Comparison of ENCODE assay signal across 8 cellular contexts in the genomic region with DNA sequence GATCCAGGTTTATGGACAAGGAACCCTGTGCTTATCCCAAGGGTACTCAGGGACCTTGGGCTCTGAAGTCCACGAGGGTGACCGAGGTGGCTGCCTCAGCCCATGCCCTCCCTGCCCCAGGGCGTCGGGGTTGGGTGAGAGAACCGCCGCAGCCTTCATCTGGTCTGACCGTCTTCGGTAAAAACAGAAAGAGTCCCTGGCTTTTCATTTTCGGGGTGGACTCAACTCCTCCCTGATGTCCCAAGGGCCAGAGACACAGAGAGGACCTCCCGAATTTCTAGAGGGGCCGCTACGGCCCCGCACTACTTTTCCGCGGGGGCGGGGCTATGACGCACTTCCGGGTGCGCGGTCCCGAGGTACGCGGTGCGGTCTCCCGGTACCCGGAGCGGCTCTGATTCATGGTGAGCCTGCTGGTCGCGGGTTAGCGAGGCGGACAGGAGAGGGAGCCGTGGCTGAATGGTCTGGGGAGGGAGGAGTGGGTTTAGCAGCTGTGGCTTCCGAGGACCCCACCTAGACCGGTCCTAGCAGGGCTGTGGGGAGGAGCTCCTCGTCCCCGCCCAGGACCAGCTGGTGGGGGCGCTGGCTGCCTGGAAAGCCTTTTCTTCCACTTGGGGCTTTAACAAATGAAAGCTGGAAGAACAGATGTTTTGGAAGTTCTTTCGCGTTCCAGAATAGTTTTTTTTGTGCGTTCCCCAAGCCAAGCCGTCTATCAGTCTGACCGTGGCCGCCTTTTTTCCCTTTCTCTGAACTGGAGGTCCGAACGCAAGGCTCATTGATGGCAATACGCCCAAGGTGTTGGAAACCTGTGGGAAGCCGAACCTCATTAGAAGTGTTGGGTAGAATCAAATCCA. TPM values are rescaled to one million over a fixed set of nuclear protein-coding genes. Genes with fewer than 3 reads are reported as not detected.
DNase-seq lines count a peak whose midpoint lies in the region; ATAC-seq and TF ChIP-seq lines count a peak whose summit lies in the region.

A gene (plus strand): TSS at position 334 of the 851 bp plus-strand sequence. CDS start 7,233 bp downstream, outside the sequence.

- DNase-seq in DMS153 (lab: John Stamatoyannopoulos, UW) (peak; percentile 66), Panc1 (ENCODE audit: low read depth, low spot score) (peak; percentile 69), fibroblast of lung (ENCODE audit: low read depth in 2 of 2) (peak; percentile 83 to 84)
- peak; percentile 60 to 71 for DNase-seq in activated T-helper 1 cell treated with anti-CD3 and anti-CD28 coated beads, Interleukin-2, amount 50 U/mL, for 16 hours (ENCODE audit: low read depth in 1 of 2, low spot score in 1 of 2)
- peak; percentile 70 to 89 (median 78) for DNase-seq in naive thymus-derived CD4-positive, alpha-beta T cell

- H3K27me3 Mint-ChIP-seq in IgD-negative memory B cell, result peaks cover 3% of the 10 kb centered on the region
- peaks cover 0 to 3% (median 0%) of the 10 kb centered on the region in 5 donors for H3K27me3 Mint-ChIP-seq in naive thymus-derived CD4-positive, alpha-beta T cell
- no peaks in the 10 kb centered on the region for H3K27me3 Mint-ChIP-seq in stimulated activated memory B cell treated with anti-CD40 and anti-IgM and Interleukin-4, amounts not matched to agents 10 μg/mL and 1 μg/mL and 100 μg/mL, for 72 hours

- H3K27ac ChIP-seq in Panc1 (ENCODE audit: low read length) (peak within 1 kb of the TSS; percentile 94), fibroblast of lung (ENCODE audit: insufficient read depth, low read length) (peak within 1 kb of the TSS; percentile 91)
- H3K27ac ChIP-seq in naive thymus-derived CD4-positive, alpha-beta T cell (ENCODE audit: low read depth, low read length), result peak within 1 kb of the TSS; percentile 95

- H3K9me3 ChIP-seq in Panc1 (ENCODE audit: control insufficient read depth, insufficient read depth, low read depth, low read length), result no peaks in the 10 kb centered on the region
- H3K9me3 ChIP-seq in fibroblast of lung (ENCODE audit: control insufficient read depth, insufficient read depth, low read depth, low read length), result no peaks in the 10 kb centered on the region
- no peaks in the 10 kb centered on the region for H3K9me3 ChIP-seq in naive thymus-derived CD4-positive, alpha-beta T cell (ENCODE audit: control insufficient read depth in 2 of 3, low read length in 3 of 3)

- in situ Hi-C loops in Panc1 (cut with HindIII; ENCODE audit: low pct_unique_long_range_greater_than_20kb, low sequenced_read_pairs), result no loop called here

- H4K20me1 ChIP-seq in fibroblast of lung (ENCODE audit: control insufficient read depth, extremely low read depth, insufficient read depth, low read length), result no peaks in the 10 kb centered on the region

- intact Hi-C loops in Panc1 (cut with micrococcal nuclease; ENCODE audit: unreplicated experiment), result loop anchor here (10.0 kb wide), 1 partner anchor 135 kb away; a partner anchor contains a TSS
- intact Hi-C loops in naive thymus-derived CD4-positive, alpha-beta T cell (cut with micrococcal nuclease), result loop anchor here (1.0 to 5.0 kb wide), 9 partner anchors 31 to 380 kb away; a partner anchor contains a TSS

- BruUV-seq in Panc1 (replicated peaks; lab: Mats Ljungman, UMichigan), result TSS peak; percentile 93

- H3K4me3 ChIP-seq in Panc1 (ENCODE audit: low read depth in 2 of 2, low read length in 2 of 2) (peak within 1 kb of the TSS; percentile 92 to 99), fibroblast of lung (replicated peaks in 1 of 4; ENCODE audit: control extremely low read depth in 1 of 4, insufficient read depth in 1 of 4, low read depth in 3 of 4, low read length in 4 of 4) (peak within 1 kb of the TSS; percentile 74 to 99 (median 77))
- peak within 1 kb of the TSS; percentile 92 for H3K4me3 ChIP-seq in naive thymus-derived CD4-positive, alpha-beta T cell (ENCODE audit: low read length)

- peaks cover 2% of the 10 kb centered on the region for H3K36me3 Mint-ChIP-seq in IgD-negative memory B cell
- no peaks in the 10 kb centered on the region for H3K36me3 Mint-ChIP-seq in naive thymus-derived CD4-positive, alpha-beta T cell
- H3K36me3 Mint-ChIP-seq in stimulated activated memory B cell treated with anti-CD40 and anti-IgM and Interleukin-4, amounts not matched to agents 10 μg/mL and 1 μg/mL and 100 μg/mL, for 72 hours, result no peaks in the 10 kb centered on the region

- no peaks in the 10 kb centered on the region for H3K9me3 Mint-ChIP-seq in IgD-negative memory B cell
- H3K9me3 Mint-ChIP-seq in naive thymus-derived CD4-positive, alpha-beta T cell, result no peaks in the 10 kb centered on the region
- H3K9me3 Mint-ChIP-seq in stimulated activated memory B cell treated with anti-CD40 and anti-IgM and Interleukin-4, amounts not matched to agents 10 μg/mL and 1 μg/mL and 100 μg/mL, for 72 hours, result no peaks in the 10 kb centered on the region

- peaks cover 4% of the 10 kb centered on the region for H3K79me2 ChIP-seq in fibroblast of lung (ENCODE audit: control insufficient read depth, insufficient read depth, low read length)

- TF ChIP-seq CTCF in Panc1 (IDR thresholded peaks at IDR 0.05) (peak; percentile 49; the same call in 1 of the 2 replicates), fibroblast of lung (conservative IDR thresholded peaks at IDR 0.05 in 1 of 2, IDR thresholded peaks at IDR 0.05 in 1 of 2; ENCODE audit: low read depth in 1 of 2, low read length in 2 of 2) (peak in 1 of 2 donors; percentile 21)

- H3K4me1 ChIP-seq in Panc1 (ENCODE audit: control insufficient read depth, insufficient read depth, low read length) (peaks cover 4% of the 10 kb centered on the region), fibroblast of lung (ENCODE audit: control insufficient read depth, extremely low read depth, insufficient read depth, low read length) (peaks cover 5% of the 10 kb centered on the region)
- peaks cover 0 to 6% of the 10 kb centered on the region in 2 donors for H3K4me1 ChIP-seq in naive thymus-derived CD4-positive, alpha-beta T cell (ENCODE audit: control insufficient read depth in 2 of 2, insufficient read depth in 2 of 2, low read length in 2 of 2)

- peaks cover 14 to 17% (median 14%) of the 10 kb centered on the region in 3 donors for H3K4me1 Mint-ChIP-seq in IgD-negative memory B cell
- peaks cover 4 to 29% (median 25%) of the 10 kb centered on the region in 7 donors for H3K4me1 Mint-ChIP-seq in naive thymus-derived CD4-positive, alpha-beta T cell
- H3K4me1 Mint-ChIP-seq in stimulated activated memory B cell treated with anti-CD40 and anti-IgM and Interleukin-4, amounts not matched to agents 10 μg/mL and 1 μg/mL and 100 μg/mL, for 72 hours, result peaks cover 15% of the 10 kb centered on the region

- H2AFZ ChIP-seq in fibroblast of lung (ENCODE audit: low read length), result peak within 1 kb of the TSS; percentile 94

- ATAC-seq in GM21526 (IDR thresholded peaks at IDR 0.05; ENCODE audit: low FRiP score, unreplicated experiment) (peak; percentile 80), Panc1 (peak; percentile 98)
- ATAC-seq in naive thymus-derived CD4-positive, alpha-beta T cell, result peak; percentile 94
- peak; percentile 97 for ATAC-seq in stimulated activated memory B cell treated with anti-CD40 and anti-IgM and Interleukin-4, amounts not matched to agents 10 μg/mL and 1 μg/mL and 100 μg/mL, for 72 hours

- peak within 1 kb of the TSS; percentile 84 for H3K4me2 ChIP-seq in fibroblast of lung (ENCODE audit: extremely low read depth, insufficient read depth, low read length)

- peak within 1 kb of the TSS; percentile 98 to 99 (median 98) for H3K27ac Mint-ChIP-seq in IgD-negative memory B cell
- peak within 1 kb of the TSS; percentile 81 to 98 (median 97) for H3K27ac Mint-ChIP-seq in naive thymus-derived CD4-positive, alpha-beta T cell
- peak within 1 kb of the TSS; percentile 92 for H3K27ac Mint-ChIP-seq in stimulated activated memory B cell treated with anti-CD40 and anti-IgM and Interleukin-4, amounts not matched to agents 10 μg/mL and 1 μg/mL and 100 μg/mL, for 72 hours

- H3K27me3 ChIP-seq in Panc1 (ENCODE audit: control insufficient read depth, insufficient read depth, low read length) (no peaks in the 10 kb centered on the region), fibroblast of lung (ENCODE audit: control insufficient read depth, insufficient read depth, low read length) (no peaks in the 10 kb centered on the region)
- no peaks in the 10 kb centered on the region for H3K27me3 ChIP-seq in naive thymus-derived CD4-positive, alpha-beta T cell (ENCODE audit: control insufficient read depth in 2 of 2, insufficient read depth in 2 of 2, low read length in 2 of 2)

- POLR2A ChIA-PET in Panc1 (lab: Charles Lee), result interaction anchor here (0.6 kb wide), 2 partner anchors 14 to 1566 kb away, joined by 3 to 4 read pairs; no protein-coding TSS in a partner anchor
- POLR2A ChIA-PET in naive thymus-derived CD4-positive, alpha-beta T cell (lab: Charles Lee), result interaction anchor here (0.6 to 2.7 kb wide), 14 partner anchors 9 to 387 kb away, joined by 3 to 11 read pairs (median 5); a partner anchor contains a TSS

- CTCF ChIA-PET in Panc1 (lab: Charles Lee), result interaction anchor here (0.9 kb wide), 1 partner anchor 55 kb away, joined by 4 read pairs; no protein-coding TSS in a partner anchor
- CTCF ChIA-PET in naive thymus-derived CD4-positive, alpha-beta T cell (lab: Charles Lee), result interaction anchor here (0.7 to 1.6 kb wide), 6 partner anchors 19 to 489 kb away, joined by 3 to 4 read pairs (median 4); a partner anchor contains a TSS

- H3K36me3 ChIP-seq in Panc1 (ENCODE audit: control insufficient read depth, insufficient read depth, low read length), result no peaks in the 10 kb centered on the region; the same call in 1 of the 2 replicates
- no peaks in the 10 kb centered on the region for H3K36me3 ChIP-seq in fibroblast of lung (ENCODE audit: control insufficient read depth, insufficient read depth, low read length)
- peaks cover 0 to 7% (median 0%) of the 10 kb centered on the region in 3 experiments for H3K36me3 ChIP-seq in naive thymus-derived CD4-positive, alpha-beta T cell (ENCODE audit: control insufficient read depth in 2 of 3, insufficient read depth in 3 of 3, low read length in 3 of 3)

- peak within 1 kb of the TSS; percentile 90 for H3K9ac ChIP-seq in fibroblast of lung (ENCODE audit: insufficient read depth, low read length)

- peak within 1 kb of the TSS; percentile 80 to 98 (median 94) for H3K4me3 Mint-ChIP-seq in IgD-negative memory B cell
- peak within 1 kb of the TSS; percentile 86 to 95 (median 92) for H3K4me3 Mint-ChIP-seq in naive thymus-derived CD4-positive, alpha-beta T cell
- peak within 1 kb of the TSS; percentile 95 for H3K4me3 Mint-ChIP-seq in stimulated activated memory B cell treated with anti-CD40 and anti-IgM and Interleukin-4, amounts not matched to agents 10 μg/mL and 1 μg/mL and 100 μg/mL, for 72 hours

RNA-seq across cellular contexts. Expression of the gene that starts here (rescaled TPM):
- polyA plus RNA-seq in IgD-negative memory B cell (9.9 TPM), fibroblast of lung (9.4 and 11.3 TPM in 2 replicates)
- total RNA-seq in Panc1 (2021; ENCODE audit: unreplicated experiment) (13.4 TPM), fibroblast of lung (11.1 and 12.1 TPM in 2 replicates)
- 6.9 TPM for polyA plus RNA-seq in Panc1 (2012; ENCODE audit: insufficient read length)
- 7.3 and 7.6 TPM in 2 replicates for polyA plus RNA-seq in fibroblast of lung (2012)
- 5.0 and 9.2 TPM in 2 replicates for polyA minus RNA-seq in fibroblast of lung (ENCODE audit: low replicate concordance)
- 10 to 100 TPM in 1 of 5 experiments, 1 to 10 TPM in 4; 3.9 to 10.1 (median 6.2) TPM for total RNA-seq in naive thymus-derived CD4-positive, alpha-beta T cell
- polyA plus RNA-seq in naive thymus-derived CD4-positive, alpha-beta T cell, result 10 to 100 TPM in 1 of 2 donors, 1 to 10 TPM in 1; 6.8 to 13.4 TPM

Comparison
In these comparisons a context has a peak if more than half of its experiments do, and no peak if none do; other contexts are left out.
1. Peak in every context shown above with its lines: DNase-seq, ATAC-seq, H3K4me3 ChIP-seq and H3K27ac ChIP-seq.